Comparison of ENCODE assay signal across 28 cellular contexts in genomic region chr3:41345788-41346187, GRCh38.
"Had no signal": no experiment of that assay in that cellular context is flagged by ENCODE, and none has a peak within 500 bp of the region (broad histone marks: within the 10 kb centered on the region; RNA-seq: fewer than 3 reads in every experiment).

No MANE protein-coding gene starts in this region.

- DNase-seq: colonic mucosa; cortex of kidney; dermis blood vessel endothelial cell; dorsolateral prefrontal cortex; effector CD4-positive, alpha-beta T cell; effector CD8-positive, alpha-beta T cell; effector memory CD4-positive, alpha-beta T cell; effector memory CD8-positive, alpha-beta T cell; endodermal cell; erythroblast; esophagus squamous epithelium; foreskin fibroblast; foreskin keratinocyte; foreskin melanocyte; gastrocnemius medialis; glutamatergic neuron; head of caudate nucleus; heart left ventricle; heart right ventricle had no signal

- H3K27me3 ChIP-seq: colonic mucosa, dorsolateral prefrontal cortex, esophagus muscularis mucosa, esophagus squamous epithelium, foreskin keratinocyte, gastrocnemius medialis, gastroesophageal sphincter, heart left ventricle, heart right ventricle had no signal

- H3K4me1 ChIP-seq: colonic mucosa, esophagus muscularis mucosa, foreskin keratinocyte, gastrocnemius medialis, gastroesophageal sphincter, heart left ventricle, heart right ventricle had no signal

- H3K4me3 ChIP-seq: colonic mucosa, coronary artery, dorsolateral prefrontal cortex, esophagus muscularis mucosa, esophagus squamous epithelium, gastrocnemius medialis, gastroesophageal sphincter, heart left ventricle, heart right ventricle had no signal

- H3K27ac ChIP-seq: colonic mucosa, coronary artery, dorsolateral prefrontal cortex, epithelial cell of prostate, esophagus muscularis mucosa, esophagus squamous epithelium, foreskin keratinocyte, gastrocnemius medialis, gastroesophageal sphincter, heart left ventricle, heart right ventricle had no signal

- FAIRE-seq: colon, endometrium, endothelial cell of umbilical vein, frontal cortex had no signal

- H3K9me3 ChIP-seq: colonic mucosa, esophagus squamous epithelium, gastrocnemius medialis had no signal

- ATAC-seq: effector memory CD8-positive, alpha-beta T cell; esophagus mucosa; foreskin keratinocyte; gastrocnemius medialis; gastroesophageal sphincter; heart left ventricle; heart right ventricle had no signal

- H3K36me3 ChIP-seq: colonic mucosa, esophagus muscularis mucosa, esophagus squamous epithelium, gastrocnemius medialis, gastroesophageal sphincter, heart left ventricle, heart right ventricle had no signal
